In the genomic region with DNA sequence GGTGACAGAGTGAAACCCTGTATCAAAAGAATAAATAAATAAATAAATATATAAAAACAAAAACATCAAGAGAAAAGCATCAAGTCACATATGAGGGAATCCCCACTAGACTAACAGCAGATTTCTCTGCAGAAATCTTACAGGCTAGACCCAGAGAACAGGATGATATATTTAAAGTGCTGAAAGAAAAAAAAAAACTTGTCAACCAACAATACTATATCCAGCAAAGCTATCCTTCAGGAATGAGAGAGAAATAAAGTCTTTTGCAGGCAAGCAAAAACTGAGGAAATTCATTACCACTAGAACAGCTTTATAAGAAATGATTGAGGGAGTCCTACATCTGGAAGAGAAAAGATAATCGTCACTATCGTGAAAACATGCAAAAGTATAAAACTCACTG, we compare ENCODE assay signal across 3 cellular contexts.
"Had no signal": no experiment of that assay in that cellular context is flagged by ENCODE, and none has a peak within 500 bp of the region (broad histone marks: within the 10 kb centered on the region; RNA-seq: fewer than 3 reads in every experiment).

No MANE protein-coding gene starts in this region.

- DNase-seq: GDM1, GF-D8 had no signal

- H3K4me3 ChIP-seq: GM12878 had no signal
